ENCODE assay signal across 26 cellular contexts in the genomic region with DNA sequence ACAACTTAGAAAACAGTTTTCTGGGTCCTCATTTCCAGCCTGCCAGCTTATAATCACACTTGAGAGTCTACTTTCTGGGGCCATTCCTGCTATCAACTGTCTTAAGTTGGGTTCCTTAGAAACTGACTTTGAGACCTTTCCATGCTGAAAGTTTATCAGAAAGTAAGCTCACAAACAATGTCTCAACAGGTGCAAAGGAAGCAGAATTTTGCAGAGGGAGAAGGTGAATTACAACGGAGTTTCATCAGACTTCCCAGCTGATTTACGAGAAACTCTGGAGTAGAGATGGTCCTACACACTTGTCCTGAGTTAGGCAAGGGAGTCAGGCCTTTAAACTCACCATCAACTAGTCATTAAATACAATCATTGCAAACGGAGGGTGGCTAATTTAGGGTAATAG. TPM values are rescaled to one million over a fixed set of nuclear protein-coding genes. Genes with fewer than 3 reads are reported as not detected.
DNase-seq lines count a peak whose midpoint lies in the region; ATAC-seq and TF ChIP-seq lines count a peak whose summit lies in the region.
"Had no signal": no experiment of that assay in that cellular context is flagged by ENCODE, and none has a peak within 500 bp of the region (broad histone marks: within the 10 kb centered on the region; RNA-seq: fewer than 3 reads in every experiment).

No MANE protein-coding gene starts in this region.

- peaks cover 3% of the 10 kb centered on the region for H3K4me1 ChIP-seq in GM23338 (ENCODE audit: insufficient read depth)
- no peaks in the 10 kb centered on the region for H3K4me1 ChIP-seq in BE2C

- no peaks in the 10 kb centered on the region for H3F3A ChIP-seq in GM23338 (replicated peaks; ENCODE audit: low read depth)

- H3K27me3 Mint-ChIP-seq in GM23338 (ENCODE audit: insufficient read depth, low read depth, poor library complexity) = peaks cover 2% of the 10 kb centered on the region

- H3K4me3 Mint-ChIP-seq in GM23338 = no peak overlapping the region
- H3K4me3 Mint-ChIP-seq: CD4-positive, alpha-beta memory T cell; CD4-positive, CD25-positive, alpha-beta regulatory T cell; CD8-positive, alpha-beta memory T cell had no signal

- H3K9me3 ChIP-seq in BE2C = no peaks in the 10 kb centered on the region
- H3K9me3 ChIP-seq: BLaER1 treated with 17β-estradiol and CSF1 and Interleukin-3, amounts not matched to agents 10 nM and 100 nM had no signal

- H3K36me3 ChIP-seq in GM23338 (ENCODE audit: insufficient read depth) = no peaks in the 10 kb centered on the region
- no peaks in the 10 kb centered on the region for H3K36me3 ChIP-seq in BE2C
- H3K36me3 ChIP-seq: BLaER1 treated with 17β-estradiol and CSF1 and Interleukin-3, amounts not matched to agents 10 nM and 100 nM had no signal

- TF ChIP-seq CTCF in C4-2B (conservative IDR thresholded peaks at IDR 0.05) = no peak
- TF ChIP-seq CTCF in GM23338 (conservative IDR thresholded peaks at IDR 0.05; ENCODE audit: low read depth in 2 of 2) = no peak
- TF ChIP-seq CTCF in BE2C (IDR thresholded peaks at IDR 0.05; ENCODE audit: low read depth, low read length) = no peak

- H2AFZ ChIP-seq in GM23338 = 0 out of 2 replicates have a peak overlapping the region, but pooled peaks have one; percentile 14

- H3K79me2 ChIP-seq in GM23338 (replicated peaks; ENCODE audit: insufficient read depth) = no peaks in the 10 kb centered on the region

- no peak overlapping the region for H3K27ac Mint-ChIP-seq in GM23338
- H3K27ac Mint-ChIP-seq: CD14-positive monocyte; CD4-positive, alpha-beta memory T cell; CD4-positive, CD25-positive, alpha-beta regulatory T cell; CD8-positive, alpha-beta memory T cell had no signal

- DNase-seq in GM23338 (ENCODE audit: low spot score) (no peak), OCI-M1 (lab: John Stamatoyannopoulos, UW) (peak; percentile 10), GOT3 (lab: John Stamatoyannopoulos, UW) (no peak), BE2C (no peak)
- no peak for DNase-seq in stimulated activated CD4-positive, alpha-beta T cell treated with anti-CD3 and anti-CD28 coated beads, Interleukin-4, amount 100 ng/mL, for 4 hours
- DNase-seq: 8988T; ACHN; CD4-positive, alpha-beta memory T cell; CD4-positive, CD25-positive, alpha-beta regulatory T cell; CD8-positive, alpha-beta memory T cell; COR-L47; DMS 273 treated with DMSO at 0.1 percent for 48 hours; DMS153; DMS79; DND-41; EL; GDM1 had no signal

- H3K4me2 ChIP-seq in GM23338 = no peak overlapping the region

- H3K36me3 Mint-ChIP-seq in GM23338 (ENCODE audit: low read depth) = no peaks in the 10 kb centered on the region
- H3K36me3 Mint-ChIP-seq: CD14-positive monocyte; CD4-positive, alpha-beta memory T cell had no signal

- H3K4me1 Mint-ChIP-seq in GM23338 = peaks cover 7% of the 10 kb centered on the region; the same call in 2 of the 3 replicates

- peaks cover 22% of the 10 kb centered on the region for H3K9me2 ChIP-seq in GM23338 (ENCODE audit: insufficient read depth)

- H3K9me3 Mint-ChIP-seq in GM23338 = no peaks in the 10 kb centered on the region; the same call in 2 of the 3 replicates
- H3K9me3 Mint-ChIP-seq: CD14-positive monocyte; CD8-positive, alpha-beta memory T cell had no signal

- no peak for ATAC-seq in GM23338
- ATAC-seq: GM12878 had no signal

- H3K4me3 ChIP-seq in GM23338 (no peak overlapping the region), BE2C (ENCODE audit: low read depth, low read length) (no peak overlapping the region)
- H3K4me3 ChIP-seq: BLaER1 treated with 17β-estradiol and CSF1 and Interleukin-3, amounts not matched to agents 10 nM and 100 nM; GM12878 had no signal

- H3K27me3 ChIP-seq in GM23338 (ENCODE audit: insufficient read depth) = no peaks in the 10 kb centered on the region
- H3K27me3 ChIP-seq in BE2C = no peaks in the 10 kb centered on the region

- no peaks in the 10 kb centered on the region for H4K20me1 ChIP-seq in GM23338 (replicated peaks; ENCODE audit: insufficient read depth)

- H3K27ac ChIP-seq in C4-2B (peak overlapping the region; percentile 53; the same call in 1 of the 2 replicates), GM23338 (ENCODE audit: low read depth) (no peak overlapping the region)
- H3K27ac ChIP-seq: BLaER1 treated with 17β-estradiol and CSF1 and Interleukin-3, amounts not matched to agents 10 nM and 100 nM had no signal

TF ChIP-seq in GM23338, 12 proteins besides CTCF, POLR2A, EP300 and RAD21 (continues in another document):
- TF ChIP-seq NANOG (IDR thresholded peaks at IDR 0.05; ENCODE audit: borderline replicate concordance) = no peak
- no peak for TF ChIP-seq ZNF114 (CRISPR knock-in tag; IDR thresholded peaks at IDR 0.05)
- TF ChIP-seq, protein P1, sequence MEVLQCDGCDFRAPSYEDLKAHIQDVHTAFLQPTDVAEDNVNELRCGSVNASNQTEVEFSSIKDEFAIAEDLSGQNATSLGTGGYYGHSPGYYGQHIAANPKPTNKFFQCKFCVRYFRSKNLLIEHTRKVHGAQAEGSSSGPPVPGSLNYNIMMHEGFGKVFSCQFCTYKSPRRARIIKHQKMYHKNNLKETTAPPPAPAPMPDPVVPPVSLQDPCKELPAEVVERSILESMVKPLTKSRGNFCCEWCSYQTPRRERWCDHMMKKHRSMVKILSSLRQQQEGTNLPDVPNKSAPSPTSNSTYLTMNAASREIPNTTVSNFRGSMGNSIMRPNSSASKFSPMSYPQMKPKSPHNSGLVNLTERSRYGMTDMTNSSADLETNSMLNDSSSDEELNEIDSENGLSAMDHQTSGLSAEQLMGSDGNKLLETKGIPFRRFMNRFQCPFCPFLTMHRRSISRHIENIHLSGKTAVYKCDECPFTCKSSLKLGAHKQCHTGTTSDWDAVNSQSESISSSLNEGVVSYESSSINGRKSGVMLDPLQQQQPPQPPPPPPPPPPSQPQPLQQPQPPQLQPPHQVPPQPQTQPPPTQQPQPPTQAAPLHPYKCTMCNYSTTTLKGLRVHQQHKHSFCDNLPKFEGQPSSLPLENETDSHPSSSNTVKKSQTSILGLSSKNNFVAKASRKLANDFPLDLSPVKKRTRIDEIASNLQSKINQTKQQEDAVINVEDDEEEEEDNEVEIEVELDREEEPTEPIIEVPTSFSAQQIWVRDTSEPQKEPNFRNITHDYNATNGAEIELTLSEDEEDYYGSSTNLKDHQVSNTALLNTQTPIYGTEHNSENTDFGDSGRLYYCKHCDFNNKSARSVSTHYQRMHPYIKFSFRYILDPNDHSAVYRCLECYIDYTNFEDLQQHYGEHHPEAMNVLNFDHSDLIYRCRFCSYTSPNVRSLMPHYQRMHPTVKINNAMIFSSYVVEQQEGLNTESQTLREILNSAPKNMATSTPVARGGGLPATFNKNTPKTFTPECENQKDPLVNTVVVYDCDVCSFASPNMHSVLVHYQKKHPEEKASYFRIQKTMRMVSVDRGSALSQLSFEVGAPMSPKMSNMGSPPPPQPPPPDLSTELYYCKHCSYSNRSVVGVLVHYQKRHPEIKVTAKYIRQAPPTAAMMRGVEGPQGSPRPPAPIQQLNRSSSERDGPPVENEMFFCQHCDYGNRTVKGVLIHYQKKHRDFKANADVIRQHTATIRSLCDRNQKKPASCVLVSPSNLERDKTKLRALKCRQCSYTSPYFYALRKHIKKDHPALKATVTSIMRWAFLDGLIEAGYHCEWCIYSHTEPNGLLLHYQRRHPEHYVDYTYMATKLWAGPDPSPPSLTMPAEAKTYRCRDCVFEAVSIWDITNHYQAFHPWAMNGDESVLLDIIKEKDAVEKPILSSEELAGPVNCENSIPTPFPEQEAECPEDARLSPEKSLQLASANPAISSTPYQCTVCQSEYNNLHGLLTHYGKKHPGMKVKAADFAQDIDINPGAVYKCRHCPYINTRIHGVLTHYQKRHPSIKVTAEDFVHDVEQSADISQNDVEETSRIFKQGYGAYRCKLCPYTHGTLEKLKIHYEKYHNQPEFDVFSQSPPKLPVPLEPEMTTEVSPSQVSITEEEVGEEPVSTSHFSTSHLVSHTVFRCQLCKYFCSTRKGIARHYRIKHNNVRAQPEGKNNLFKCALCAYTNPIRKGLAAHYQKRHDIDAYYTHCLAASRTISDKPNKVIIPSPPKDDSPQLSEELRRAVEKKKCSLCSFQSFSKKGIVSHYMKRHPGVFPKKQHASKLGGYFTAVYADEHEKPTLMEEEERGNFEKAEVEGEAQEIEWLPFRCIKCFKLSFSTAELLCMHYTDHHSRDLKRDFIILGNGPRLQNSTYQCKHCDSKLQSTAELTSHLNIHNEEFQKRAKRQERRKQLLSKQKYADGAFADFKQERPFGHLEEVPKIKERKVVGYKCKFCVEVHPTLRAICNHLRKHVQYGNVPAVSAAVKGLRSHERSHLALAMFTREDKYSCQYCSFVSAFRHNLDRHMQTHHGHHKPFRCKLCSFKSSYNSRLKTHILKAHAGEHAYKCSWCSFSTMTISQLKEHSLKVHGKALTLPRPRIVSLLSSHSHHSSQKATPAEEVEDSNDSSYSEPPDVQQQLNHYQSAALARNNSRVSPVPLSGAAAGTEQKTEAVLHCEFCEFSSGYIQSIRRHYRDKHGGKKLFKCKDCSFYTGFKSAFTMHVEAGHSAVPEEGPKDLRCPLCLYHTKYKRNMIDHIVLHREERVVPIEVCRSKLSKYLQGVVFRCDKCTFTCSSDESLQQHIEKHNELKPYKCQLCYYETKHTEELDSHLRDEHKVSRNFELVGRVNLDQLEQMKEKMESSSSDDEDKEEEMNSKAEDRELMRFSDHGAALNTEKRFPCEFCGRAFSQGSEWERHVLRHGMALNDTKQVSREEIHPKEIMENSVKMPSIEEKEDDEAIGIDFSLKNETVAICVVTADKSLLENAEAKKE (CRISPR knock-in tag; IDR thresholded peaks at IDR 0.05) = no peak
- TF ChIP-seq ZNF331 (CRISPR knock-in tag; IDR thresholded peaks at IDR 0.05; ENCODE audit: low read depth) = no peak

RNA-seq across cellular contexts. Expression of a gene that starts 4.7 kb away (rescaled TPM):
- total RNA-seq in GM23338 (2014; rRNA removed; shearing (Covaris generic)) = not detected in 2 replicates
- 0.03 TPM in 1 of 2 replicates, not detected in the other for polyA plus RNA-seq in GM23338 (2016; fragmentation: Nextera tagmentation; extraction: Ambion mirVana)
- polyA plus RNA-seq in BE2C (2012; ENCODE audit: insufficient read depth, insufficient read length, low read depth) = not detected
- total RNA-seq: A673; CD4-positive, alpha-beta memory T cell; CD4-positive, CD25-positive, alpha-beta regulatory T cell; CD8-positive, alpha-beta memory T cell; Daoy; G401; GM12878 had no signal
- polyA plus RNA-seq: AG04450; BJ; CD14-positive monocyte; CD4-positive, alpha-beta memory T cell; CD4-positive, CD25-positive, alpha-beta regulatory T cell; CD8-positive, alpha-beta memory T cell had no signal

RNA-seq across cellular contexts. Expression of a gene that starts 17.0 kb away (rescaled TPM):
- total RNA-seq in GM23338 (2014; rRNA removed; shearing (Covaris generic)) = not detected in 2 replicates
- polyA plus RNA-seq in GM23338 (2016; fragmentation: Nextera tagmentation; extraction: Ambion mirVana) = not detected in 2 replicates
- polyA plus RNA-seq in BE2C (2012; ENCODE audit: insufficient read depth, insufficient read length, low read depth) = not detected
- total RNA-seq: A673; CD4-positive, alpha-beta memory T cell; CD4-positive, CD25-positive, alpha-beta regulatory T cell; CD8-positive, alpha-beta memory T cell; Daoy; G401; GM12878 had no signal
- polyA plus RNA-seq: AG04450; BJ; CD14-positive monocyte; CD4-positive, CD25-positive, alpha-beta regulatory T cell; CD8-positive, alpha-beta memory T cell; GM12878 had no signal

RNA-seq across cellular contexts. Expression of a gene that starts 31.2 kb away (rescaled TPM):
- total RNA-seq in GM23338 (2014; rRNA removed; shearing (Covaris generic)) = 4.2 and 5.7 TPM in 2 replicates
- polyA plus RNA-seq in GM23338 (2016; fragmentation: Nextera tagmentation; extraction: Ambion mirVana) = 1.6 and 2.2 TPM in 2 replicates
- polyA plus RNA-seq in BE2C (2012; ENCODE audit: insufficient read depth, insufficient read length, low read depth) = 2.5 TPM

RNA-seq across cellular contexts. Expression of a gene that starts 31.9 kb away (rescaled TPM):
- total RNA-seq in GM23338 (2014; rRNA removed; shearing (Covaris generic)) = not detected in 2 replicates
- not detected in 2 replicates for polyA plus RNA-seq in GM23338 (2016; fragmentation: Nextera tagmentation; extraction: Ambion mirVana)
- polyA plus RNA-seq in BE2C (2012; ENCODE audit: insufficient read depth, insufficient read length, low read depth) = not detected
- total RNA-seq: A673; CD4-positive, alpha-beta memory T cell; CD4-positive, CD25-positive, alpha-beta regulatory T cell; CD8-positive, alpha-beta memory T cell; Daoy; G401; GM12878 had no signal
- polyA plus RNA-seq: AG04450; BJ; CD14-positive monocyte; CD4-positive, alpha-beta memory T cell; CD4-positive, CD25-positive, alpha-beta regulatory T cell; CD8-positive, alpha-beta memory T cell; GM12878 had no signal
